In genomic region chr6:31081872-31082271, GRCh38 we compare ENCODE assay signal across 20 cellular contexts. TPM values are rescaled to one million over a fixed set of nuclear protein-coding genes. Genes with fewer than 3 reads are reported as not detected.
DNase-seq lines count a peak whose midpoint lies in the region; ATAC-seq and TF ChIP-seq lines count a peak whose summit lies in the region.
"Had no signal": no experiment of that assay in that cellular context is flagged by ENCODE, and none has a peak within 500 bp of the region (broad histone marks: within the 10 kb centered on the region; RNA-seq: fewer than 3 reads in every experiment).

No MANE protein-coding gene starts in this region.

- TF ChIP-seq CTCF in GM23338 (conservative IDR thresholded peaks at IDR 0.05; ENCODE audit: low read depth in 2 of 2) (no peak), mammary epithelial cell (conservative IDR thresholded peaks at IDR 0.05 in 1 of 2, IDR thresholded peaks at IDR 0.05 in 1 of 2; ENCODE audit: extremely low read depth in 1 of 2, insufficient read depth in 1 of 2, low read depth in 1 of 2, low read length in 2 of 2) (no peak), glutamatergic neuron (IDR thresholded peaks at IDR 0.05; ENCODE audit: partially characterized antibody, unreplicated experiment) (no peak), thyroid gland (IDR thresholded peaks at IDR 0.05) (no peak)

- H3K4me2 ChIP-seq in GM23338 (no peak overlapping the region), mammary epithelial cell (ENCODE audit: insufficient read depth, low read depth, low read length) (peak overlapping the region; percentile 35)
- H3K4me2 ChIP-seq: A549 had no signal

- in situ Hi-C loops in mammary epithelial cell (cut with MboI; ENCODE audit: low sequenced_read_pairs in 2 of 2): loop anchor here in 1 of 2 donors (10.0 kb wide), 1 partner anchor 257 kb away; no protein-coding TSS in a partner anchor

- intact Hi-C loops in mammary epithelial cell (cut with micrococcal nuclease): loop anchor here (2.0 kb wide), 1 partner anchor 111 kb away; no protein-coding TSS in a partner anchor
- intact Hi-C loops in thyroid gland (cut with DNase I): loop anchor here (5.0 to 10.0 kb wide), 3 partner anchors 165 to 337 kb away; partner anchors contain the start of genes FLOT1 and IER3

- H3K27ac Mint-ChIP-seq in GM23338: no peak overlapping the region
- H3K27ac Mint-ChIP-seq in glutamatergic neuron (ENCODE audit: unreplicated experiment): peak overlapping the region; percentile 3
- H3K27ac Mint-ChIP-seq: CD4-positive, alpha-beta T cell; H9 had no signal

- H3K9me3 Mint-ChIP-seq in GM23338 (no peaks in the 10 kb centered on the region), glutamatergic neuron (ENCODE audit: unreplicated experiment) (peaks cover 3% of the 10 kb centered on the region)
- H3K9me3 Mint-ChIP-seq: CD4-positive, alpha-beta T cell; H9 had no signal

- H3K9me2 ChIP-seq in GM23338 (ENCODE audit: insufficient read depth): no peaks in the 10 kb centered on the region

- 8% methylated on average over 6 of the region's 6 CpGs for WGBS in mammary epithelial cell (ENCODE audit: low coverage, missing lambda C conversion rate)
- WGBS in thyroid gland, 2 donors: 69 to 70% methylated on average over 6 of the region's 6 CpGs

- H3F3A ChIP-seq in GM23338 (replicated peaks; ENCODE audit: low read depth): no peaks in the 10 kb centered on the region

- no peak for TF ChIP-seq POLR2A in thyroid gland (IDR thresholded peaks at IDR 0.05)

- dilution Hi-C loops in mammary epithelial cell (cut with HindIII; ENCODE audit: low sequenced_read_pairs): no loop called here

- H3K79me2 ChIP-seq in GM23338 (replicated peaks; ENCODE audit: insufficient read depth) (no peaks in the 10 kb centered on the region), mammary epithelial cell (ENCODE audit: insufficient read depth, low read length) (no peaks in the 10 kb centered on the region)

- H3K27me3 Mint-ChIP-seq in GM23338 (ENCODE audit: insufficient read depth, low read depth, poor library complexity): peaks cover 15% of the 10 kb centered on the region
- H3K27me3 Mint-ChIP-seq in glutamatergic neuron (ENCODE audit: unreplicated experiment): peaks cover 3% of the 10 kb centered on the region

- no peak overlapping the region for H3K27ac ChIP-seq in GM23338 (ENCODE audit: low read depth)
- no peak overlapping the region for H3K27ac ChIP-seq in mammary epithelial cell (ENCODE audit: insufficient read depth, low read depth, low read length)
- H3K27ac ChIP-seq in thyroid gland: peak overlapping the region in 2 of 3 donors; percentile 29 to 62
- H3K27ac ChIP-seq: 22Rv1, A549, C4-2B had no signal

- no peak for ATAC-seq in GM23338
- no peak for ATAC-seq in HG03460 (IDR thresholded peaks at IDR 0.05; ENCODE audit: unreplicated experiment)
- ATAC-seq: A549 had no signal

- H3K4me3 Mint-ChIP-seq in GM23338 (no peak overlapping the region), glutamatergic neuron (ENCODE audit: unreplicated experiment) (no peak overlapping the region)
- H3K4me3 Mint-ChIP-seq: CD4-positive, alpha-beta T cell; H9 had no signal

- H3K9ac ChIP-seq in mammary epithelial cell (ENCODE audit: insufficient read depth, low read length): peak overlapping the region; percentile 19

- no TSS peak for BruUV-seq in mammary epithelial cell (replicated peaks; lab: Mats Ljungman, UMichigan)

- H3K36me3 ChIP-seq in GM23338 (ENCODE audit: insufficient read depth): no peaks in the 10 kb centered on the region
- H3K36me3 ChIP-seq in mammary epithelial cell (ENCODE audit: insufficient read depth, low read length): no peaks in the 10 kb centered on the region
- H3K36me3 ChIP-seq in thyroid gland: no peaks in the 10 kb centered on the region

- H2AFZ ChIP-seq in GM23338: peak overlapping the region; percentile 58; the same call in 1 of the 2 replicates
- H2AFZ ChIP-seq in mammary epithelial cell (ENCODE audit: low read depth, low read length): peak overlapping the region; percentile 91

- H3K36me3 Mint-ChIP-seq in GM23338 (ENCODE audit: low read depth): no peaks in the 10 kb centered on the region
- no peaks in the 10 kb centered on the region for H3K36me3 Mint-ChIP-seq in glutamatergic neuron (ENCODE audit: unreplicated experiment)

- peaks cover 15% of the 10 kb centered on the region for H3K4me1 Mint-ChIP-seq in GM23338
- H3K4me1 Mint-ChIP-seq in glutamatergic neuron (ENCODE audit: low read depth, unreplicated experiment): peaks cover 17% of the 10 kb centered on the region

- H4K20me1 ChIP-seq in GM23338 (replicated peaks; ENCODE audit: insufficient read depth): no peaks in the 10 kb centered on the region
- no peaks in the 10 kb centered on the region for H4K20me1 ChIP-seq in mammary epithelial cell (ENCODE audit: insufficient read depth, low read length)

- CTCF ChIA-PET in mammary epithelial cell (lab: Charles Lee; ENCODE audit: low non-redundant PET): no interaction called here

- H3K4me3 ChIP-seq in GM23338 (no peak overlapping the region), mammary epithelial cell (replicated peaks in 1 of 3; ENCODE audit: insufficient read depth in 1 of 3, low read depth in 2 of 3, low read length in 3 of 3) (no peak overlapping the region), thyroid gland (replicated peaks in 1 of 3) (no peak overlapping the region)
- H3K4me3 ChIP-seq: A549 had no signal

- H3K9me3 ChIP-seq in mammary epithelial cell (replicated peaks; ENCODE audit: insufficient read depth, low read length) (no peaks in the 10 kb centered on the region), thyroid gland (no peaks in the 10 kb centered on the region)
- H3K9me3 ChIP-seq: A549, Caco-2 had no signal

- no peaks in the 10 kb centered on the region for H3K27me3 ChIP-seq in GM23338 (ENCODE audit: insufficient read depth)
- H3K27me3 ChIP-seq in mammary epithelial cell (ENCODE audit: insufficient read depth, low read length): no peaks in the 10 kb centered on the region
- H3K27me3 ChIP-seq in thyroid gland: no peaks in the 10 kb centered on the region

- peaks cover 3% of the 10 kb centered on the region; the same call in 1 of the 2 replicates for H3K4me1 ChIP-seq in GM23338 (ENCODE audit: insufficient read depth)
- H3K4me1 ChIP-seq in mammary epithelial cell (ENCODE audit: insufficient read depth, low read length): peaks cover 11% of the 10 kb centered on the region
- H3K4me1 ChIP-seq in thyroid gland: peaks cover 0 to 4% of the 10 kb centered on the region in 2 donors

- DNase-seq in GM23338 (ENCODE audit: low spot score): no peak
- no peak for DNase-seq in mammary epithelial cell
- DNase-seq in glutamatergic neuron: no peak
- DNase-seq in thyroid gland: peak in 1 of 2 donors; percentile 56
- DNase-seq in DMS153 treated with DMSO at 0.1 percent for 48 hours (lab: John Stamatoyannopoulos, UW; ENCODE audit: unreplicated experiment): no peak
- DNase-seq in HK-2 (ENCODE audit: unreplicated experiment): no peak
- DNase-seq: AML-193; Caco-2; CD4-positive, alpha-beta T cell; DMS153; DMS79 treated with DMSO at 0.1 percent for 48 hours; GF-D8; H9 had no signal

TF ChIP-seq in GM23338, 12 proteins besides CTCF, POLR2A, EP300 and RAD21 (continues in another document):
- no peak for TF ChIP-seq EZH2phosphoT487 (IDR thresholded peaks at IDR 0.05; ENCODE audit: unreplicated experiment)
- no peak for TF ChIP-seq ETS1 (IDR thresholded peaks at IDR 0.05)
- TF ChIP-seq EZH2 (IDR thresholded peaks at IDR 0.05; ENCODE audit: low read depth, unreplicated experiment): no peak
- no peak for TF ChIP-seq ZNF331 (CRISPR knock-in tag; IDR thresholded peaks at IDR 0.05; ENCODE audit: low read depth)
- TF ChIP-seq POLR2AphosphoS5 (IDR thresholded peaks at IDR 0.05; ENCODE audit: low read depth): no peak
- TF ChIP-seq JUNB (IDR thresholded peaks at IDR 0.05; ENCODE audit: unreplicated experiment): no peak
- no peak for TF ChIP-seq NANOG (IDR thresholded peaks at IDR 0.05; ENCODE audit: borderline replicate concordance)
- no peak for TF ChIP-seq ZNF114 (CRISPR knock-in tag; IDR thresholded peaks at IDR 0.05)

RNA-seq across cellular contexts. Expression of gene C6orf15, which starts 30.5 kb away (rescaled TPM):
- total RNA-seq in GM23338 (2014; rRNA removed; shearing (Covaris generic)): not detected in 2 replicates
- polyA plus RNA-seq in GM23338 (2016; fragmentation: Nextera tagmentation; extraction: Ambion mirVana) (not detected in 2 replicates), mammary epithelial cell (0.24 TPM)
- total RNA-seq in mammary epithelial cell (1 to 10 TPM in 1 of 2 donors, not detected in 1; 9.3 TPM), glutamatergic neuron (ENCODE audit: unreplicated experiment) (not detected), thyroid gland (not detected)
- not detected for polyA minus RNA-seq in mammary epithelial cell
- total RNA-seq: Caco-2; CD4-positive, alpha-beta T cell; H1; H9 had no signal
- polyA plus RNA-seq: A549, BJ, H1 had no signal

RNA-seq across cellular contexts. Expression of gene PSORS1C1, which starts 32.7 kb away (rescaled TPM):
- 0.16 TPM in 1 of 2 replicates, not detected in the other for total RNA-seq in GM23338 (2014; rRNA removed; shearing (Covaris generic))
- not detected in 2 replicates for polyA plus RNA-seq in GM23338 (2016; fragmentation: Nextera tagmentation; extraction: Ambion mirVana)
- 10 to 100 TPM in 1 of 2 donors, 1 to 10 TPM in 1; 3.7 to 19.6 TPM for total RNA-seq in mammary epithelial cell
- 3.3 TPM for polyA plus RNA-seq in mammary epithelial cell
- 6.3 TPM for polyA minus RNA-seq in mammary epithelial cell
- not detected for total RNA-seq in glutamatergic neuron (ENCODE audit: unreplicated experiment)
- total RNA-seq in thyroid gland: 1 to 10 TPM; 1.6 to 3.8 (median 2.4) TPM
- total RNA-seq: CD4-positive, alpha-beta T cell had no signal

RNA-seq across cellular contexts. Expression of gene CDSN, which starts 38.4 kb away (rescaled TPM):
- 0.07 TPM in 1 of 2 replicates, not detected in the other for total RNA-seq in GM23338 (2014; rRNA removed; shearing (Covaris generic))
- not detected in 2 replicates for polyA plus RNA-seq in GM23338 (2016; fragmentation: Nextera tagmentation; extraction: Ambion mirVana)
- total RNA-seq in mammary epithelial cell: 1 to 10 TPM in 1 of 2 donors, under 1 TPM in 1; 0.80 to 1.2 TPM
- 2.8 TPM for polyA plus RNA-seq in mammary epithelial cell
- 4.7 TPM for polyA minus RNA-seq in mammary epithelial cell
- total RNA-seq in glutamatergic neuron (ENCODE audit: unreplicated experiment): not detected
- under 1 TPM in 1 of 4 donors, not detected in 3; 0.34 TPM for total RNA-seq in thyroid gland
- total RNA-seq: Caco-2; CD4-positive, alpha-beta T cell; H1; H9 had no signal
- polyA plus RNA-seq: A549, BJ, H1 had no signal

RNA-seq across cellular contexts. Expression of gene PSORS1C2, which starts 57.0 kb away (rescaled TPM):
- not detected in 2 replicates for total RNA-seq in GM23338 (2014; rRNA removed; shearing (Covaris generic))
- 0.47 and 1.3 TPM in 2 replicates for polyA plus RNA-seq in GM23338 (2016; fragmentation: Nextera tagmentation; extraction: Ambion mirVana)
- total RNA-seq in mammary epithelial cell: not detected
- not detected for polyA plus RNA-seq in mammary epithelial cell
- not detected for polyA minus RNA-seq in mammary epithelial cell
- total RNA-seq in glutamatergic neuron (ENCODE audit: unreplicated experiment): 0.49 TPM
- not detected for total RNA-seq in thyroid gland
- total RNA-seq: Caco-2; CD4-positive, alpha-beta T cell; H1; HT-29 had no signal
- polyA plus RNA-seq: BJ had no signal

Comparison
In these comparisons a context has a peak if more than half of its experiments do, and no peak if none do; other contexts are left out.
1. H3K27ac ChIP-seq: peak in thyroid gland (2 of 3); none in GM23338 (single experiment) and mammary epithelial cell (single experiment).